Comparison of ENCODE assay signal across 9 cellular contexts in genomic region chr2:232781765-232782164, GRCh38. TPM values are rescaled to one million over a fixed set of nuclear protein-coding genes. Genes with fewer than 3 reads are reported as not detected.
DNase-seq lines count a peak whose midpoint lies in the region; ATAC-seq and TF ChIP-seq lines count a peak whose summit lies in the region.
"Had no signal": no experiment of that assay in that cellular context is flagged by ENCODE, and none has a peak within 500 bp of the region (broad histone marks: within the 10 kb centered on the region; RNA-seq: fewer than 3 reads in every experiment).

No MANE protein-coding gene starts in this region.

- CTCF ChIA-PET in HEK293T (lab: Yijun Ruan, JAX): no interaction called here

- H3K27me3 Mint-ChIP-seq in activated naive CD8-positive, alpha-beta T cell treated with anti-CD3 and anti-CD28 coated beads, Interleukin-2, amount 50 U/mL, for 24 hours: no peaks in the 10 kb centered on the region

- in situ Hi-C loops in Caki2 (cut with HindIII; ENCODE audit: low pct_unique_long_range_greater_than_20kb, low sequenced_read_pairs): no loop called here

- peak; percentile 94 for DNase-seq in Caki2 (ENCODE audit: low read depth)
- DNase-seq in activated naive CD8-positive, alpha-beta T cell treated with anti-CD3 and anti-CD28 coated beads, Interleukin-2, amount 50 U/mL, for 24 hours: peak; percentile 24
- peak; percentile 6 for DNase-seq in skeletal muscle cell (ENCODE audit: low read depth)
- no peak for DNase-seq in NCI-H187 treated with DMSO at 0.1 percent for 48 hours (lab: John Stamatoyannopoulos, UW)
- DNase-seq in HEK293T (ENCODE audit: extremely low spot score): no peak
- DNase-seq in DMS 273 (lab: John Stamatoyannopoulos, UW; ENCODE audit: unreplicated experiment): no peak

- H3K4me1 Mint-ChIP-seq in activated naive CD8-positive, alpha-beta T cell treated with anti-CD3 and anti-CD28 coated beads, Interleukin-2, amount 50 U/mL, for 24 hours: peaks cover 12% of the 10 kb centered on the region

- H3K4me3 Mint-ChIP-seq in activated naive CD8-positive, alpha-beta T cell treated with anti-CD3 and anti-CD28 coated beads, Interleukin-2, amount 50 U/mL, for 24 hours: no peak overlapping the region

- POLR2A ChIA-PET in HEK293T (lab: Yijun Ruan, JAX): no interaction called here

- peak; percentile 87 for ATAC-seq in GM19438 (IDR thresholded peaks at IDR 0.05; ENCODE audit: low read depth, unreplicated experiment)
- peak; percentile 70 for ATAC-seq in HG03558 (IDR thresholded peaks at IDR 0.05; ENCODE audit: extremely low read depth, unreplicated experiment)
- ATAC-seq in activated naive CD8-positive, alpha-beta T cell treated with anti-CD3 and anti-CD28 coated beads, Interleukin-2, amount 50 U/mL, for 24 hours: peak; percentile 100

- peak overlapping the region; percentile 6 for H3K27ac Mint-ChIP-seq in activated naive CD8-positive, alpha-beta T cell treated with anti-CD3 and anti-CD28 coated beads, Interleukin-2, amount 50 U/mL, for 24 hours

- no peak overlapping the region for H3K4me3 ChIP-seq in skeletal muscle cell (ENCODE audit: low read depth, low read length)

- peaks cover 16% of the 10 kb centered on the region for H3K36me3 Mint-ChIP-seq in activated naive CD8-positive, alpha-beta T cell treated with anti-CD3 and anti-CD28 coated beads, Interleukin-2, amount 50 U/mL, for 24 hours (ENCODE audit: low read depth)

- H3K9me3 Mint-ChIP-seq in activated naive CD8-positive, alpha-beta T cell treated with anti-CD3 and anti-CD28 coated beads, Interleukin-2, amount 50 U/mL, for 24 hours: no peaks in the 10 kb centered on the region

TF ChIP-seq in HEK293T, 16 proteins besides CTCF, POLR2A, EP300 and RAD21:
- TF ChIP-seq TARDBP (IDR thresholded peaks at IDR 0.05) (no peak), SP1 (IDR thresholded peaks at IDR 0.05) (no peak), L3MBTL2 (conservative IDR thresholded peaks at IDR 0.05) (no peak), PKNOX1 (IDR thresholded peaks at IDR 0.05) (no peak), BHLHE40 (IDR thresholded peaks at IDR 0.05; ENCODE audit: borderline replicate concordance) (no peak), CTBP1 (IDR thresholded peaks at IDR 0.05; ENCODE audit: borderline replicate concordance) (no peak), FOXM1 (IDR thresholded peaks at IDR 0.05; ENCODE audit: borderline replicate concordance) (no peak)

RNA-seq across cellular contexts. Expression of gene KCNJ13, which starts 5.4 kb away (rescaled TPM):
- not detected in 2 replicates for total RNA-seq in Caki2 (2014; rRNA removed; shearing (Covaris generic); ENCODE audit: low replicate concordance)
- total RNA-seq: mononuclear cell had no signal

Comparison
In these comparisons a context has a peak if more than half of its experiments do, and no peak if none do; other contexts are left out.
1. DNase-seq: peak in Caki2 (single experiment), activated naive CD8-positive, alpha-beta T cell treated with anti-CD3 and anti-CD28 coated beads, Interleukin-2, amount 50 U/mL, for 24 hours (single experiment) and skeletal muscle cell (single experiment); none in NCI-H187 treated with DMSO at 0.1 percent for 48 hours (single experiment), HEK293T (single experiment) and DMS 273 (single experiment).
2. Peak in every context shown above with its lines, with median percentiles within 50 percentile points of each other: ATAC-seq.